27 cellular contexts compared by ENCODE assay signal in genomic region chr5:34691326-34691725, GRCh38. TPM values are rescaled to one million over a fixed set of nuclear protein-coding genes. Genes with fewer than 3 reads are reported as not detected.
DNase-seq lines count a peak whose midpoint lies in the region; TF ChIP-seq lines count a peak whose summit lies in the region.
"Had no signal": no experiment of that assay in that cellular context is flagged by ENCODE, and none has a peak within 500 bp of the region (broad histone marks: within the 10 kb centered on the region; RNA-seq: fewer than 3 reads in every experiment).

No MANE protein-coding gene starts in this region.

- H3K27me3 ChIP-seq in ACC112 (ENCODE audit: insufficient read depth, low read length) (no peaks in the 10 kb centered on the region), MG63 (no peaks in the 10 kb centered on the region)
- H3K27me3 ChIP-seq: BLaER1, colonic mucosa, esophagus muscularis mucosa, sigmoid colon, transverse colon had no signal

- H3K4me3 ChIP-seq in ACC112 (ENCODE audit: low read depth, low read length) (no peak overlapping the region), MG63 (no peak overlapping the region), cardiac fibroblast (replicated peaks in 1 of 2; ENCODE audit: low read depth in 2 of 2, low read length in 2 of 2) (no peak overlapping the region)
- H3K4me3 ChIP-seq: BLaER1, colonic mucosa, esophagus muscularis mucosa, prostate gland, sigmoid colon, transverse colon had no signal

- peaks cover 49% of the 10 kb centered on the region for H3K4me1 ChIP-seq in ACC112 (ENCODE audit: control insufficient read depth, insufficient read depth, low read length, unreplicated experiment)
- H3K4me1 ChIP-seq: prostate gland had no signal

- H3K27ac ChIP-seq in ACC112 (ENCODE audit: low read depth, low read length) = peak overlapping the region; percentile 10; the same call in 1 of the 2 replicates
- H3K27ac ChIP-seq: BLaER1, colonic mucosa, esophagus muscularis mucosa, prostate gland, RWPE1, transverse colon had no signal

- H3K36me3 ChIP-seq in ACC112 (ENCODE audit: insufficient read depth, low read length) (peaks cover 16% of the 10 kb centered on the region), MG63 (peaks cover 55% of the 10 kb centered on the region)
- H3K36me3 ChIP-seq: colonic mucosa, prostate gland, sigmoid colon, transverse colon had no signal

- DNase-seq in MG63 (peak; percentile 20), cardiac fibroblast (ENCODE audit: low read depth in 2 of 2) (peak; percentile 50 to 56), lung microvascular endothelial cell (ENCODE audit: low read depth in 2 of 2) (peak; percentile 62 to 76), NCI-H1930 (lab: John Stamatoyannopoulos, UW) (no peak), DMS79 treated with DMSO at 0.1 percent for 48 hours (lab: John Stamatoyannopoulos, UW) (no peak), anterior cingulate cortex (lab: John Stamatoyannopoulos, UW) (no peak), DMS114 treated with DMSO at 0.1 percent for 48 hours (lab: John Stamatoyannopoulos, UW; ENCODE audit: unreplicated experiment) (no peak)
- DNase-seq: 8988T; activated B cell treated with CpG ODN at 0.5 μM for 24 hours; activated CD4-positive, alpha-beta T cell treated with anti-CD3 and anti-CD28 coated beads, Interleukin-2, amount 50 U/mL, for 48 hours; activated naive CD8-positive, alpha-beta T cell treated with anti-CD3 and anti-CD28 coated beads for 36 hours; colonic mucosa; COR-L47; DND-41; glutamatergic neuron; mammary epithelial cell; NCI-H1092; NCI-H187 treated with DMSO at 0.1 percent for 48 hours; NCI-H2227 treated with DMSO at 0.1 percent for 48 hours; sigmoid colon; T1000; transverse colon had no signal

- no peak overlapping the region for H2AFZ ChIP-seq in ACC112 (ENCODE audit: low read length, unreplicated experiment)

- peaks cover 82% of the 10 kb centered on the region for H3K79me2 ChIP-seq in ACC112 (ENCODE audit: control insufficient read depth, insufficient read depth, low read length, unreplicated experiment)

- no peaks in the 10 kb centered on the region for H3K9me3 ChIP-seq in MG63
- H3K9me3 ChIP-seq: BLaER1, colonic mucosa, esophagus muscularis mucosa, prostate gland, sigmoid colon, transverse colon had no signal

- no peak for TF ChIP-seq CTCF in cardiac fibroblast (IDR thresholded peaks at IDR 0.05; ENCODE audit: low read depth, low read length)

RNA-seq across cellular contexts. Expression of gene RAI14, which starts 35.2 kb away (rescaled TPM):
- total RNA-seq in MG63 (2014; rRNA removed; shearing (Covaris generic); ENCODE audit: low replicate concordance) = 34.4 and 34.6 TPM in 2 replicates
- 116 and 187 TPM in 2 replicates for total RNA-seq in lung microvascular endothelial cell

Comparison
In these comparisons a context has a peak if more than half of its experiments do, and no peak if none do; other contexts are left out.
1. DNase-seq: peak in MG63 (single experiment), cardiac fibroblast (2 of 2) and lung microvascular endothelial cell (2 of 2); none in NCI-H1930 (0 of 2), DMS79 treated with DMSO at 0.1 percent for 48 hours (single experiment), anterior cingulate cortex (0 of 58) and DMS114 treated with DMSO at 0.1 percent for 48 hours (single experiment).